In the genomic region with DNA sequence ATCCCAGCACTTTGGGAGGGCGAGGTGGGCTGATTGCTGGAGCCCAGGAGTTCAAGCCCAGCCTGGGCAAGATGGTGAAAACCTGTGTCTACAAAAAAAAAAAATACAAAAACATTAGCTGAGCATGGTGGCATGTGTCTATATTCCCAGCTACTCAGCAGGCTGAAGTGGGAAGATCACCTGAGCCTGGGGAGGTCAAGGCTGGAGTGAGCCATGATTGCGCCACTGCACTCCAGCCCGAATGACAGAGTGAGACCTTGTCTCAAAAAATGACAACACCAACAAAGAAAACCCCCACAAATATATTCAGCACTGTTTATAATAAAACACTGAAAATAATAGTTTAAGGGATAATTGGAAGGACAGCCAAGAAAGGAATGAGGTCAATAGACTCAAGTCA, we compare ENCODE assay signal across 1 cellular context.
A peak's percentile ranks its signal among the peaks of the same experiment; 100 is the strongest.
TF ChIP-seq lines count a peak whose summit lies in the region.

No MANE protein-coding gene starts in this region.

TF ChIP-seq in HepG2, 621 proteins besides CTCF, POLR2A, EP300 and RAD21 (continued from another document and continues in another):
- TF ChIP-seq, protein P1, sequence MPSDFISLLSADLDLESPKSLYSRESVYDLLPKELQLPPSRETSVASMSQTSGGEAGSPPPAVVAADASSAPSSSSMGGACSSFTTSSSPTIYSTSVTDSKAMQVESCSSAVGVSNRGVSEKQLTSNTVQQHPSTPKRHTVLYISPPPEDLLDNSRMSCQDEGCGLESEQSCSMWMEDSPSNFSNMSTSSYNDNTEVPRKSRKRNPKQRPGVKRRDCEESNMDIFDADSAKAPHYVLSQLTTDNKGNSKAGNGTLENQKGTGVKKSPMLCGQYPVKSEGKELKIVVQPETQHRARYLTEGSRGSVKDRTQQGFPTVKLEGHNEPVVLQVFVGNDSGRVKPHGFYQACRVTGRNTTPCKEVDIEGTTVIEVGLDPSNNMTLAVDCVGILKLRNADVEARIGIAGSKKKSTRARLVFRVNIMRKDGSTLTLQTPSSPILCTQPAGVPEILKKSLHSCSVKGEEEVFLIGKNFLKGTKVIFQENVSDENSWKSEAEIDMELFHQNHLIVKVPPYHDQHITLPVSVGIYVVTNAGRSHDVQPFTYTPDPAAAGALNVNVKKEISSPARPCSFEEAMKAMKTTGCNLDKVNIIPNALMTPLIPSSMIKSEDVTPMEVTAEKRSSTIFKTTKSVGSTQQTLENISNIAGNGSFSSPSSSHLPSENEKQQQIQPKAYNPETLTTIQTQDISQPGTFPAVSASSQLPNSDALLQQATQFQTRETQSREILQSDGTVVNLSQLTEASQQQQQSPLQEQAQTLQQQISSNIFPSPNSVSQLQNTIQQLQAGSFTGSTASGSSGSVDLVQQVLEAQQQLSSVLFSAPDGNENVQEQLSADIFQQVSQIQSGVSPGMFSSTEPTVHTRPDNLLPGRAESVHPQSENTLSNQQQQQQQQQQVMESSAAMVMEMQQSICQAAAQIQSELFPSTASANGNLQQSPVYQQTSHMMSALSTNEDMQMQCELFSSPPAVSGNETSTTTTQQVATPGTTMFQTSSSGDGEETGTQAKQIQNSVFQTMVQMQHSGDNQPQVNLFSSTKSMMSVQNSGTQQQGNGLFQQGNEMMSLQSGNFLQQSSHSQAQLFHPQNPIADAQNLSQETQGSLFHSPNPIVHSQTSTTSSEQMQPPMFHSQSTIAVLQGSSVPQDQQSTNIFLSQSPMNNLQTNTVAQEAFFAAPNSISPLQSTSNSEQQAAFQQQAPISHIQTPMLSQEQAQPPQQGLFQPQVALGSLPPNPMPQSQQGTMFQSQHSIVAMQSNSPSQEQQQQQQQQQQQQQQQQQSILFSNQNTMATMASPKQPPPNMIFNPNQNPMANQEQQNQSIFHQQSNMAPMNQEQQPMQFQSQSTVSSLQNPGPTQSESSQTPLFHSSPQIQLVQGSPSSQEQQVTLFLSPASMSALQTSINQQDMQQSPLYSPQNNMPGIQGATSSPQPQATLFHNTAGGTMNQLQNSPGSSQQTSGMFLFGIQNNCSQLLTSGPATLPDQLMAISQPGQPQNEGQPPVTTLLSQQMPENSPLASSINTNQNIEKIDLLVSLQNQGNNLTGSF (CRISPR knock-in tag; IDR thresholded peaks at IDR 0.05), result no peak
- TF ChIP-seq, protein P2, sequence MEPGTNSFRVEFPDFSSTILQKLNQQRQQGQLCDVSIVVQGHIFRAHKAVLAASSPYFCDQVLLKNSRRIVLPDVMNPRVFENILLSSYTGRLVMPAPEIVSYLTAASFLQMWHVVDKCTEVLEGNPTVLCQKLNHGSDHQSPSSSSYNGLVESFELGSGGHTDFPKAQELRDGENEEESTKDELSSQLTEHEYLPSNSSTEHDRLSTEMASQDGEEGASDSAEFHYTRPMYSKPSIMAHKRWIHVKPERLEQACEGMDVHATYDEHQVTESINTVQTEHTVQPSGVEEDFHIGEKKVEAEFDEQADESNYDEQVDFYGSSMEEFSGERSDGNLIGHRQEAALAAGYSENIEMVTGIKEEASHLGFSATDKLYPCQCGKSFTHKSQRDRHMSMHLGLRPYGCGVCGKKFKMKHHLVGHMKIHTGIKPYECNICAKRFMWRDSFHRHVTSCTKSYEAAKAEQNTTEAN (CRISPR knock-in tag; conservative IDR thresholded peaks at IDR 0.05), result no peak
- TF ChIP-seq GABPB1 (CRISPR knock-in tag; IDR thresholded peaks at IDR 0.05), result no peak
- TF ChIP-seq, protein P3, sequence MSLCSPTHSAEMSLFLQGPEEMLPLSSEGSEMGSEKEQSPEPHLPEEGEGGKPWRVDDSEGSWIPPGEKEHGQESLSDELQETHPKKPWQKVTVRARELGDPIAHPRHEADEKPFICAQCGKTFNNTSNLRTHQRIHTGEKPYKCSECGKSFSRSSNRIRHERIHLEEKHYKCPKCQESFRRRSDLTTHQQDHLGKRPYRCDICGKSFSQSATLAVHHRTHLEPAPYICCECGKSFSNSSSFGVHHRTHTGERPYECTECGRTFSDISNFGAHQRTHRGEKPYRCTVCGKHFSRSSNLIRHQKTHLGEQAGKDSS (CRISPR knock-in tag; IDR thresholded peaks at IDR 0.05; ENCODE audit: borderline replicate concordance, low read depth), result no peak
- TF ChIP-seq, protein P4, sequence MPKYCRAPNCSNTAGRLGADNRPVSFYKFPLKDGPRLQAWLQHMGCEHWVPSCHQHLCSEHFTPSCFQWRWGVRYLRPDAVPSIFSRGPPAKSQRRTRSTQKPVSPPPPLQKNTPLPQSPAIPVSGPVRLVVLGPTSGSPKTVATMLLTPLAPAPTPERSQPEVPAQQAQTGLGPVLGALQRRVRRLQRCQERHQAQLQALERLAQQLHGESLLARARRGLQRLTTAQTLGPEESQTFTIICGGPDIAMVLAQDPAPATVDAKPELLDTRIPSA (CRISPR knock-in tag; IDR thresholded peaks at IDR 0.05; ENCODE audit: borderline replicate concordance), result no peak
- no peak for TF ChIP-seq TGIF2 (CRISPR knock-in tag; IDR thresholded peaks at IDR 0.05)
- TF ChIP-seq, protein P5, sequence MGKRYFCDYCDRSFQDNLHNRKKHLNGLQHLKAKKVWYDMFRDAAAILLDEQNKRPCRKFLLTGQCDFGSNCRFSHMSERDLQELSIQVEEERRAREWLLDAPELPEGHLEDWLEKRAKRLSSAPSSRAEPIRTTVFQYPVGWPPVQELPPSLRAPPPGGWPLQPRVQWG (CRISPR knock-in tag; IDR thresholded peaks at IDR 0.05; ENCODE audit: borderline replicate concordance, low read depth), result no peak
- no peak for TF ChIP-seq FOXJ3 (CRISPR knock-in tag; IDR thresholded peaks at IDR 0.05; ENCODE audit: borderline replicate concordance)
- no peak for TF ChIP-seq SIX1 (CRISPR knock-in tag; IDR thresholded peaks at IDR 0.05; ENCODE audit: borderline replicate concordance)
- no peak for TF ChIP-seq YY1 (IDR thresholded peaks at IDR 0.05; ENCODE audit: insufficient read depth, insufficient replicate concordance, low read depth, low read length)
- TF ChIP-seq, protein P6, sequence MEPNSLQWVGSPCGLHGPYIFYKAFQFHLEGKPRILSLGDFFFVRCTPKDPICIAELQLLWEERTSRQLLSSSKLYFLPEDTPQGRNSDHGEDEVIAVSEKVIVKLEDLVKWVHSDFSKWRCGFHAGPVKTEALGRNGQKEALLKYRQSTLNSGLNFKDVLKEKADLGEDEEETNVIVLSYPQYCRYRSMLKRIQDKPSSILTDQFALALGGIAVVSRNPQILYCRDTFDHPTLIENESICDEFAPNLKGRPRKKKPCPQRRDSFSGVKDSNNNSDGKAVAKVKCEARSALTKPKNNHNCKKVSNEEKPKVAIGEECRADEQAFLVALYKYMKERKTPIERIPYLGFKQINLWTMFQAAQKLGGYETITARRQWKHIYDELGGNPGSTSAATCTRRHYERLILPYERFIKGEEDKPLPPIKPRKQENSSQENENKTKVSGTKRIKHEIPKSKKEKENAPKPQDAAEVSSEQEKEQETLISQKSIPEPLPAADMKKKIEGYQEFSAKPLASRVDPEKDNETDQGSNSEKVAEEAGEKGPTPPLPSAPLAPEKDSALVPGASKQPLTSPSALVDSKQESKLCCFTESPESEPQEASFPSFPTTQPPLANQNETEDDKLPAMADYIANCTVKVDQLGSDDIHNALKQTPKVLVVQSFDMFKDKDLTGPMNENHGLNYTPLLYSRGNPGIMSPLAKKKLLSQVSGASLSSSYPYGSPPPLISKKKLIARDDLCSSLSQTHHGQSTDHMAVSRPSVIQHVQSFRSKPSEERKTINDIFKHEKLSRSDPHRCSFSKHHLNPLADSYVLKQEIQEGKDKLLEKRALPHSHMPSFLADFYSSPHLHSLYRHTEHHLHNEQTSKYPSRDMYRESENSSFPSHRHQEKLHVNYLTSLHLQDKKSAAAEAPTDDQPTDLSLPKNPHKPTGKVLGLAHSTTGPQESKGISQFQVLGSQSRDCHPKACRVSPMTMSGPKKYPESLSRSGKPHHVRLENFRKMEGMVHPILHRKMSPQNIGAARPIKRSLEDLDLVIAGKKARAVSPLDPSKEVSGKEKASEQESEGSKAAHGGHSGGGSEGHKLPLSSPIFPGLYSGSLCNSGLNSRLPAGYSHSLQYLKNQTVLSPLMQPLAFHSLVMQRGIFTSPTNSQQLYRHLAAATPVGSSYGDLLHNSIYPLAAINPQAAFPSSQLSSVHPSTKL (CRISPR knock-in tag; IDR thresholded peaks at IDR 0.05), result peak; percentile 72
- TF ChIP-seq NR3C1 (CRISPR knock-in tag; IDR thresholded peaks at IDR 0.05), result no peak
- no peak for TF ChIP-seq ZNF619 (CRISPR knock-in tag; IDR thresholded peaks at IDR 0.05)
- no peak for TF ChIP-seq ZKSCAN5 (CRISPR knock-in tag; IDR thresholded peaks at IDR 0.05)
- no peak for TF ChIP-seq ZNF205 (CRISPR knock-in tag; IDR thresholded peaks at IDR 0.05)
- TF ChIP-seq, protein P7, sequence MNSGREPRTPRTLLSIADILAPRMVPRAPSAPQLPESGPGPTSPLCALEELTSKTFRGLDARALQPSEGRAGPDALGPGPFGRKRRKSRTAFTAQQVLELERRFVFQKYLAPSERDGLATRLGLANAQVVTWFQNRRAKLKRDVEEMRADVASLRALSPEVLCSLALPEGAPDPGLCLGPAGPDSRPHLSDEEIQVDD (CRISPR knock-in tag; IDR thresholded peaks at IDR 0.05; ENCODE audit: borderline replicate concordance), result no peak
- no peak for TF ChIP-seq ZNF572 (CRISPR knock-in tag; IDR thresholded peaks at IDR 0.05)
- TF ChIP-seq MED1 (CRISPR knock-in tag; IDR thresholded peaks at IDR 0.05), result peak; percentile 37
- TF ChIP-seq ZNF616 (CRISPR knock-in tag; IDR thresholded peaks at IDR 0.05; ENCODE audit: low read depth), result no peak
- peak; percentile 40; the same call in 1 of the 2 replicates for TF ChIP-seq RXRA (CRISPR knock-in tag; IDR thresholded peaks at IDR 0.05)
- TF ChIP-seq REXO4 (CRISPR knock-in tag; IDR thresholded peaks at IDR 0.05; ENCODE audit: borderline replicate concordance), result no peak
- no peak for TF ChIP-seq ZNF7 (CRISPR knock-in tag; IDR thresholded peaks at IDR 0.05)
- TF ChIP-seq, protein P8, sequence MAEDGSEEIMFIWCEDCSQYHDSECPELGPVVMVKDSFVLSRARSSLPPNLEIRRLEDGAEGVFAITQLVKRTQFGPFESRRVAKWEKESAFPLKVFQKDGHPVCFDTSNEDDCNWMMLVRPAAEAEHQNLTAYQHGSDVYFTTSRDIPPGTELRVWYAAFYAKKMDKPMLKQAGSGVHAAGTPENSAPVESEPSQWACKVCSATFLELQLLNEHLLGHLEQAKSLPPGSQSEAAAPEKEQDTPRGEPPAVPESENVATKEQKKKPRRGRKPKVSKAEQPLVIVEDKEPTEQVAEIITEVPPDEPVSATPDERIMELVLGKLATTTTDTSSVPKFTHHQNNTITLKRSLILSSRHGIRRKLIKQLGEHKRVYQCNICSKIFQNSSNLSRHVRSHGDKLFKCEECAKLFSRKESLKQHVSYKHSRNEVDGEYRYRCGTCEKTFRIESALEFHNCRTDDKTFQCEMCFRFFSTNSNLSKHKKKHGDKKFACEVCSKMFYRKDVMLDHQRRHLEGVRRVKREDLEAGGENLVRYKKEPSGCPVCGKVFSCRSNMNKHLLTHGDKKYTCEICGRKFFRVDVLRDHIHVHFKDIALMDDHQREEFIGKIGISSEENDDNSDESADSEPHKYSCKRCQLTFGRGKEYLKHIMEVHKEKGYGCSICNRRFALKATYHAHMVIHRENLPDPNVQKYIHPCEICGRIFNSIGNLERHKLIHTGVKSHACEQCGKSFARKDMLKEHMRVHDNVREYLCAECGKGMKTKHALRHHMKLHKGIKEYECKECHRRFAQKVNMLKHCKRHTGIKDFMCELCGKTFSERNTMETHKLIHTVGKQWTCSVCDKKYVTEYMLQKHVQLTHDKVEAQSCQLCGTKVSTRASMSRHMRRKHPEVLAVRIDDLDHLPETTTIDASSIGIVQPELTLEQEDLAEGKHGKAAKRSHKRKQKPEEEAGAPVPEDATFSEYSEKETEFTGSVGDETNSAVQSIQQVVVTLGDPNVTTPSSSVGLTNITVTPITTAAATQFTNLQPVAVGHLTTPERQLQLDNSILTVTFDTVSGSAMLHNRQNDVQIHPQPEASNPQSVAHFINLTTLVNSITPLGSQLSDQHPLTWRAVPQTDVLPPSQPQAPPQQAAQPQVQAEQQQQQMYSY (CRISPR knock-in tag; IDR thresholded peaks at IDR 0.05), result no peak
- no peak for TF ChIP-seq TCF12 (IDR thresholded peaks at IDR 0.05)
- TF ChIP-seq TCF12 (CRISPR knock-in tag; IDR thresholded peaks at IDR 0.05), result no peak
- TF ChIP-seq NFIC (IDR thresholded peaks at IDR 0.05; ENCODE audit: low read length), result no peak
- no peak for TF ChIP-seq ATF7-NPFF (CRISPR knock-in tag; IDR thresholded peaks at IDR 0.05; ENCODE audit: low read depth)
- TF ChIP-seq, protein P9, sequence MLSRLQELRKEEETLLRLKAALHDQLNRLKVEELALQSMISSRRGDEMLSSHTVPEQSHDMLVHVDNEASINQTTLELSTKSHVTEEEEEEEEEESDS (CRISPR knock-in tag; IDR thresholded peaks at IDR 0.05; ENCODE audit: borderline replicate concordance), result no peak
- no peak for TF ChIP-seq RBFOX2 (IDR thresholded peaks at IDR 0.05; ENCODE audit: low read depth, low read length)
- no peak for TF ChIP-seq ZFP36L2 (CRISPR knock-in tag; IDR thresholded peaks at IDR 0.05)
- TF ChIP-seq GATAD1 (CRISPR knock-in tag; IDR thresholded peaks at IDR 0.05), result no peak
- no peak for TF ChIP-seq ZNF143 (CRISPR knock-in tag; IDR thresholded peaks at IDR 0.05)
- TF ChIP-seq ZNF543 (CRISPR knock-in tag; IDR thresholded peaks at IDR 0.05), result no peak
- 0 out of 2 replicates have a peak, but pooled peaks have one; percentile 51 for TF ChIP-seq ZNF644 (CRISPR knock-in tag; IDR thresholded peaks at IDR 0.05; ENCODE audit: low read depth)
- no peak for TF ChIP-seq ZNF75D (CRISPR knock-in tag; IDR thresholded peaks at IDR 0.05; ENCODE audit: borderline replicate concordance)
- TF ChIP-seq ZNF629 (CRISPR knock-in tag; conservative IDR thresholded peaks at IDR 0.05), result no peak
- no peak for TF ChIP-seq ZNF256 (CRISPR knock-in tag; conservative IDR thresholded peaks at IDR 0.05)
- TF ChIP-seq BRD4 (CRISPR knock-in tag; IDR thresholded peaks at IDR 0.05), result no peak
- TF ChIP-seq CBX1 (IDR thresholded peaks at IDR 0.05; ENCODE audit: low read depth), result no peak
- TF ChIP-seq, protein P10, sequence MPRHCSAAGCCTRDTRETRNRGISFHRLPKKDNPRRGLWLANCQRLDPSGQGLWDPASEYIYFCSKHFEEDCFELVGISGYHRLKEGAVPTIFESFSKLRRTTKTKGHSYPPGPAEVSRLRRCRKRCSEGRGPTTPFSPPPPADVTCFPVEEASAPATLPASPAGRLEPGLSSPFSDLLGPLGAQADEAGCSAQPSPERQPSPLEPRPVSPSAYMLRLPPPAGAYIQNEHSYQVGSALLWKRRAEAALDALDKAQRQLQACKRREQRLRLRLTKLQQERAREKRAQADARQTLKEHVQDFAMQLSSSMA (CRISPR knock-in tag; IDR thresholded peaks at IDR 0.05), result no peak
- TF ChIP-seq ISX (CRISPR knock-in tag; conservative IDR thresholded peaks at IDR 0.05), result no peak
- no peak for TF ChIP-seq ZNF558 (CRISPR knock-in tag; IDR thresholded peaks at IDR 0.05; ENCODE audit: borderline replicate concordance)
- no peak for TF ChIP-seq ZNF672 (CRISPR knock-in tag; IDR thresholded peaks at IDR 0.05)
- TF ChIP-seq MYC (CRISPR knock-in tag; IDR thresholded peaks at IDR 0.05; ENCODE audit: borderline replicate concordance), result no peak
